In the genomic region with DNA sequence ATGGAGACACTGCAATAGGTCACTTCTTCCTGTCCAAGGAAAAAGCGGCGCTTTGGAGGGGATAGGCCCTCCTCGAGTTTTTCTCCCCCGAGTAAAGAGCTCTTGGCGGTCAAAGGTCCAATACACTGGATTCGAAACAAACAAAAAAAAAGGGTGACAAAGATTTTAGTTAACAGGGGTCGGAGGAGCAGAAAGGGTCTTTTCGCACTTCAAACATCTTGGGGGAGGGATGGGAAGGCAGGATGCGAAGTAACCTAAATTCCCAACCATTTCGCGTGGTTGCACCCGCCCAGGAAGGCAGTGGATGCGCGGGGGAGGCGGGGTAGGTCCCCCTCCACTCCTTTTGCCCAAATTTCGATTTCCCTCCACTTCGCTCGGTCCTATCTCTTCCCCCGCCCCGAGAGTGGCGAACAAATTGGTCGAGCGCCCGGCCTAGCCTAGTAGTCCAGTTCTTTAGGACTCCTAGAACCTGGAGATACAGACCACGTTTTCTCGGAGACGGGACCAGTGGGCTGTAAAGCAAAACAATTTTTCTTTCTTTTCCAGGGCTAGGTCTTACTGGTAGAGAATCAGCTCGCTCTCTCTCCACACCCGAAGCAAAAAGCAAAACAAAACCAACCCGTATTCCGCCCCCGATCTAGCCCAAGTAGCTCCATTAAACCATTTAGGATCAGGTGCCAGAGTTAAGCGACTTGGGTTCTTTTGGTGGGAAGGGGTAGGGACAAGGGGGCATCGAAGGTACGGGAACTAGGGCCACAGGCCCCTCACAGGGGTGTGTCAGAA, we compare ENCODE assay signal across 9 cellular contexts. TPM values are rescaled to one million over a fixed set of nuclear protein-coding genes. Genes with fewer than 3 reads are reported as not detected.
DNase-seq lines count a peak whose midpoint lies in the region; ATAC-seq, FAIRE-seq and TF ChIP-seq lines count a peak whose summit lies in the region.
"Had no signal": no experiment of that assay in that cellular context is flagged by ENCODE, and none has a peak within 500 bp of the region (broad histone marks: within the 10 kb centered on the region; RNA-seq: fewer than 3 reads in every experiment).

No MANE protein-coding gene starts in this region.

- H3F3A ChIP-seq in SU-DHL-6 (ENCODE audit: insufficient read depth), result peaks cover 10% of the 10 kb centered on the region; the same call in 1 of the 2 replicates

- no peaks in the 10 kb centered on the region for H3K9me3 ChIP-seq in SU-DHL-6 (ENCODE audit: insufficient read depth, low read length)
- no peaks in the 10 kb centered on the region for H3K9me3 ChIP-seq in HepG2 (ENCODE audit: low read length)

- in situ Hi-C loops in HepG2 (cut with HindIII; ENCODE audit: extremely low pct_ligation_motif_present, low pct_unique_long_range_greater_than_20kb), result no loop called here

- DNase-seq in COLO829 (ENCODE audit: low spot score) (peak; percentile 11), coronary artery (ENCODE audit: low spot score) (peak; percentile 80), HepG2 (ENCODE audit: low spot score) (no peak), NCI-H128 (lab: John Stamatoyannopoulos, UW; ENCODE audit: unreplicated experiment) (no peak), NOMO-1 treated with dmso at 0.1 percent for 144 hours (lab: John Stamatoyannopoulos, UW; ENCODE audit: unreplicated experiment) (no peak)
- peak; percentile 7 for DNase-seq in stimulated activated CD4-positive, alpha-beta T cell treated with anti-CD3 and anti-CD28 coated beads, Interleukin-4, amount 100 ng/mL, for 24 hours

- no peak for TF ChIP-seq RAD21 in HepG2 (CRISPR knock-in tag; IDR thresholded peaks at IDR 0.05)

- H3K9ac ChIP-seq in SU-DHL-6 (ENCODE audit: low read length) (peak overlapping the region; percentile 68), HepG2 (ENCODE audit: insufficient read depth, low read depth, low read length) (peak overlapping the region; percentile 85)

- CTCF ChIA-PET in HepG2 (lab: Yijun Ruan, JAX; ENCODE audit: low intra/inter-chr PET ratio, low total read pairs), result interaction anchor here (0.9 to 1.0 kb wide), 2 partner anchors 8 to 17 kb away, joined by 3 to 4 read pairs; no protein-coding TSS in a partner anchor

- H3K27ac ChIP-seq in SU-DHL-6 (ENCODE audit: low read depth, low read length) (no peak overlapping the region), coronary artery (peak overlapping the region; percentile 92 to 96), HepG2 (ENCODE audit: extremely low read length, insufficient read depth, low read length) (peak overlapping the region; percentile 89)

- TF ChIP-seq EP300 in HepG2 (IDR thresholded peaks at IDR 0.05; ENCODE audit: low read depth in 2 of 2, low read length in 2 of 2) (no peak), HepG2 (CRISPR knock-in tag; IDR thresholded peaks at IDR 0.05; ENCODE audit: borderline replicate concordance) (no peak)

- FAIRE-seq in HepG2 (lab: Jason Lieb, UNC), result no peak
- FAIRE-seq: TTC549 had no signal

- H3K27me3 ChIP-seq in SU-DHL-6 (ENCODE audit: low read length) (no peaks in the 10 kb centered on the region), HepG2 (ENCODE audit: control insufficient read depth in 1 of 2, insufficient read depth in 2 of 2, low read length in 2 of 2) (no peaks in the 10 kb centered on the region; a peak in 1 of 5 replicates)

- H3K9me2 ChIP-seq in SU-DHL-6 (replicated peaks; ENCODE audit: insufficient read depth, low read length), result no peaks in the 10 kb centered on the region

- H3K36me3 ChIP-seq in SU-DHL-6 (ENCODE audit: low read length) (no peaks in the 10 kb centered on the region), HepG2 (replicated peaks in 1 of 2; ENCODE audit: control insufficient read depth in 1 of 2, insufficient read depth in 2 of 2, low read length in 2 of 2) (no peaks in the 10 kb centered on the region)

- peaks cover 4% of the 10 kb centered on the region; the same call in 1 of the 2 replicates for H4K20me1 ChIP-seq in SU-DHL-6 (ENCODE audit: low read depth, low read length)
- peaks cover 7% of the 10 kb centered on the region; the same call in 1 of the 2 replicates for H4K20me1 ChIP-seq in HepG2 (ENCODE audit: insufficient read depth, low read length)

- intact Hi-C loops in HepG2 (cut with micrococcal nuclease; ENCODE audit: unreplicated experiment), result loop anchor here (2.0 kb wide), 2 partner anchors 127 to 251 kb away; no protein-coding TSS in a partner anchor

- TSS peak; percentile 69 for BruUV-seq in HepG2 (replicated peaks; lab: Mats Ljungman, UMichigan)

- H3K4me2 ChIP-seq in SU-DHL-6 (ENCODE audit: low read depth, low read length, poor library complexity, severe bottlenecking) (peak overlapping the region; percentile 96), HepG2 (ENCODE audit: low read depth, low read length) (peak overlapping the region; percentile 69)

- no peak for TF ChIP-seq POLR2A in HepG2 (IDR thresholded peaks at IDR 0.05; ENCODE audit: insufficient read depth in 1 of 2, low read depth in 2 of 2, low read length in 2 of 2)

- H3K79me2 ChIP-seq in SU-DHL-6 (ENCODE audit: insufficient read depth, low read length), result peaks cover 38% of the 10 kb centered on the region
- H3K79me2 ChIP-seq in HepG2 (ENCODE audit: insufficient read depth, low read length), result peaks cover 27% of the 10 kb centered on the region

- ATAC-seq in HG02943 (IDR thresholded peaks at IDR 0.05; ENCODE audit: low read depth, unreplicated experiment) (peak; percentile 1), HepG2 (peak; percentile 7)

- under 1% methylated on average over 16 of the region's 35 CpGs for WGBS in HepG2 (ENCODE audit: low lambda C conversion rate)

- no peak for TF ChIP-seq CTCF in SU-DHL-6 (IDR thresholded peaks at IDR 0.05; ENCODE audit: insufficient read depth, low read length, poor library complexity, severe bottlenecking)
- TF ChIP-seq CTCF in coronary artery (IDR thresholded peaks at IDR 0.05), result no peak
- TF ChIP-seq CTCF in HepG2 (CRISPR knock-in tag; IDR thresholded peaks at IDR 0.05), result no peak

- POLR2A ChIA-PET in HepG2 (lab: Yijun Ruan, JAX), result interaction anchor here (0.9 to 1.1 kb wide), 2 partner anchors 100 to 129 kb away, joined by 3 read pairs; a partner anchor contains a TSS

- peaks cover 4% of the 10 kb centered on the region for H3K4me1 ChIP-seq in HepG2 (ENCODE audit: insufficient read depth, low read length)

- H2AFZ ChIP-seq in SU-DHL-6 (ENCODE audit: low read depth, low read length, severe bottlenecking) (peak overlapping the region; percentile 68), HepG2 (ENCODE audit: low read length) (peak overlapping the region; percentile 1)

- H3K4me3 ChIP-seq in SU-DHL-6 (ENCODE audit: insufficient read depth, low read length, poor library complexity, severe bottlenecking) (peak overlapping the region; percentile 60), coronary artery (peak overlapping the region; percentile 75), HepG2 (replicated peaks in 1 of 3; ENCODE audit: insufficient read depth in 1 of 3, low read depth in 2 of 3, low read length in 3 of 3) (peak overlapping the region; percentile 76 to 81 (median 78))

TF ChIP-seq in HepG2, 621 proteins besides CTCF, POLR2A, EP300 and RAD21:
- TF ChIP-seq ZC3H13 (CRISPR knock-in tag; IDR thresholded peaks at IDR 0.05) (0 out of 2 replicates have a peak, but pooled peaks have one; percentile 10), ZNF501 (CRISPR knock-in tag; IDR thresholded peaks at IDR 0.05) (0 out of 2 replicates have a peak, but pooled peaks have one; percentile 23), THYN1 (CRISPR knock-in tag; IDR thresholded peaks at IDR 0.05; ENCODE audit: borderline replicate concordance, low read depth) (no peak), ASH2L (IDR thresholded peaks at IDR 0.05; ENCODE audit: insufficient read length, low read depth, low read length) (peak; percentile 66), BORCS8-MEF2B (CRISPR knock-in tag; IDR thresholded peaks at IDR 0.05) (no peak), KMT2A (CRISPR knock-in tag; IDR thresholded peaks at IDR 0.05) (0 out of 2 replicates have a peak, but pooled peaks have one; percentile 4), ZNF20 (CRISPR knock-in tag; IDR thresholded peaks at IDR 0.05) (0 out of 2 replicates have a peak, but pooled peaks have one; percentile 29), ZFX (CRISPR knock-in tag; IDR thresholded peaks at IDR 0.05; ENCODE audit: low read depth) (peak; percentile 50; the same call in 1 of the 2 replicates)
TF ChIP-seq in HepG2: peak in this region for 6.

RNA-seq across cellular contexts. Expression of a gene that starts 2.0 kb away (rescaled TPM):
- 50.8 and 84.3 TPM in 2 replicates for total RNA-seq in HepG2 (2016; rRNA removed; fragmentation: Illumina TruSeq; extraction: Trizol)
- 8.1 and 8.9 TPM in 2 replicates for total RNA-seq in HepG2 (2016; cell fraction: cytosol; rRNA removed; fragmentation: Illumina TruSeq; extraction: Trizol; ENCODE audit: low read depth)
- 45.1 and 88.2 TPM in 2 replicates for total RNA-seq in HepG2 (2016; cell fraction: insoluble cytoplasmic fraction; rRNA removed; fragmentation: Illumina TruSeq; extraction: Trizol)
- 11.5 and 11.6 TPM in 2 replicates for total RNA-seq in HepG2 (2016; cell fraction: membrane; rRNA removed; fragmentation: Illumina TruSeq; extraction: Trizol)
- total RNA-seq in HepG2 (2016; cell fraction: nucleus; rRNA removed; fragmentation: Illumina TruSeq; extraction: Trizol), result 39.1 and 41.8 TPM in 2 replicates
- polyA plus RNA-seq in HepG2 (2011; rRNA removed), result 14.2 and 21.0 TPM in 2 replicates
- 8.5 and 12.3 TPM in 2 replicates for polyA plus RNA-seq in HepG2 (2011; cell fraction: cytosol; rRNA removed)
- 7.5 and 8.3 TPM in 2 replicates for polyA plus RNA-seq in HepG2 (2011; cell fraction: nucleus; rRNA removed)
- 23.3 and 33.3 TPM in 2 replicates for polyA plus RNA-seq in HepG2 (2012)
- polyA plus RNA-seq in HepG2 (2016; cell fraction: cytosol; fragmentation: Illumina TruSeq; extraction: Trizol; ENCODE audit: low read depth), result 0.99 and 1.2 TPM in 2 replicates
- 45.2 and 46.2 TPM in 2 replicates for polyA plus RNA-seq in HepG2 (2016; cell fraction: insoluble cytoplasmic fraction; fragmentation: Illumina TruSeq; extraction: Trizol; ENCODE audit: low read depth)
- 3.3 and 4.5 TPM in 2 replicates for polyA plus RNA-seq in HepG2 (2016; cell fraction: membrane; fragmentation: Illumina TruSeq; extraction: Trizol; ENCODE audit: low read depth)
- 22.9 and 26.4 TPM in 2 replicates for polyA plus RNA-seq in HepG2 (2016; cell fraction: nucleus; fragmentation: Illumina TruSeq; extraction: Trizol; ENCODE audit: insufficient read depth, low read depth)
- 16.9 and 56.6 TPM in 2 replicates for polyA minus RNA-seq in HepG2 (2011; rRNA and poly(A)+ RNA removed; ENCODE audit: low replicate concordance)
- polyA minus RNA-seq in HepG2 (2011; cell fraction: cytosol; rRNA and poly(A)+ RNA removed), result 50.5 and 52.0 TPM in 2 replicates
- polyA minus RNA-seq in HepG2 (2011; cell fraction: nucleus; rRNA and poly(A)+ RNA removed), result 69.6 and 74.7 TPM in 2 replicates

Comparison
In these comparisons a context has a peak if more than half of its experiments do, and no peak if none do; other contexts are left out.
1. DNase-seq: peak in COLO829 (single experiment), coronary artery (single experiment) and stimulated activated CD4-positive, alpha-beta T cell treated with anti-CD3 and anti-CD28 coated beads, Interleukin-4, amount 100 ng/mL, for 24 hours (single experiment); none in HepG2 (single experiment), NCI-H128 (single experiment) and NOMO-1 treated with dmso at 0.1 percent for 144 hours (single experiment).
2. Peak in every context shown above with its lines, with median percentiles within 50 percentile points of each other: H3K4me3 ChIP-seq.